Comparison of ENCODE assay signal across 24 cellular contexts in the genomic region with DNA sequence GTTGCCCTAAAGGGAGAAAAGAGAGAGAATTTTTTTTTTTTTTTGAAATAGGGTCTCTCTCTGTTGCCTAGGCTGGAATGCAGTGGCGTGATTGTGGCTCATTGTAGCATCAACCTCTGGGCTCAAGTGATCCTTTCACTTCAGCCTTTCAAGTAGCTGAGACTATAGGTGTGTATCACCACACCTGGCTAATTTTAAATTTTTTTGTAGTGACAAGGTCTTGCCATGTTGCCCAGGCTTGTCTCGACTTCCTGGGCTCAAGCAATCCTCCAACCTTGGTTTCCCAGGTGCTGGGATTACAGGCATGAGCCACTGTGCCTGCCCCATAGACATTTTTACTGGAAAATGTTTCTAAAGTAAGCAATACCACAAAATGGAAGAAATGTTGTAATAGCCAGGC.
"Had no signal": no experiment of that assay in that cellular context is flagged by ENCODE, and none has a peak within 500 bp of the region (broad histone marks: within the 10 kb centered on the region; RNA-seq: fewer than 3 reads in every experiment).

No MANE protein-coding gene starts in this region.

- H3K4me3 ChIP-seq: colonic mucosa, gastroesophageal sphincter, heart left ventricle, hepatocyte, left lung, neural progenitor cell, prostate gland, right atrium auricular region, spleen, testis, tibial artery had no signal

- H3K27me3 ChIP-seq: colonic mucosa, gastroesophageal sphincter, heart left ventricle, hepatocyte, left lung, neural progenitor cell, right atrium auricular region, spleen, testis, tibial artery had no signal

- ATAC-seq: gastroesophageal sphincter; heart left ventricle; left cardiac atrium; left lung; naive thymus-derived CD4-positive, alpha-beta T cell; sciatic nerve; stimulated activated memory B cell treated with anti-CD40 and anti-IgM and Interleukin-4, amounts not matched to agents 10 μg/mL and 1 μg/mL and 100 μg/mL, for 72 hours; stimulated activated naive CD8-positive, alpha-beta T cell treated with anti-CD3 and anti-CD28 coated beads, Interleukin-15, Interleukin-2, amounts not matched to agents 100 U/mL and 50 U/mL, for 24 hours had no signal

- H3K4me1 ChIP-seq: colonic mucosa, gastroesophageal sphincter, left lung, neural progenitor cell, prostate gland, right atrium auricular region, spleen, testis, tibial artery had no signal

- H3K27ac ChIP-seq: colonic mucosa, gastroesophageal sphincter, heart left ventricle, hepatocyte, left lung, neural progenitor cell, prostate gland, right atrium auricular region, spleen, testis, tibial artery had no signal

- H3K9me3 ChIP-seq: colonic mucosa, gastroesophageal sphincter, heart left ventricle, left lung, prostate gland, right atrium auricular region, spleen, testis, tibial artery had no signal

- DNase-seq: colonic mucosa; effector CD8-positive, alpha-beta T cell; endodermal cell; erythroblast; foreskin fibroblast; heart left ventricle; left cardiac atrium; left lung; mesendoderm; midbrain; naive thymus-derived CD4-positive, alpha-beta T cell; spleen; stimulated activated CD4-positive, alpha-beta T cell treated with anti-CD3 and anti-CD28 coated beads, Interleukin-4, amount 100 ng/mL, for 4 hours; stimulated activated naive CD8-positive, alpha-beta T cell treated with anti-CD3 and anti-CD28 coated beads, Interleukin-15, Interleukin-2, amounts not matched to agents 100 U/mL and 50 U/mL, for 24 hours; substantia nigra; testis; tibial artery had no signal

- H3K36me3 ChIP-seq: prostate gland had no signal
